ENCODE assay signal across 1 cellular context in genomic region chr6:10381133-10381829, GRCh38.
A peak's percentile ranks its signal among the peaks of the same experiment; 100 is the strongest.
TF ChIP-seq lines count a peak whose summit lies in the region.

No MANE protein-coding gene starts in this region.

TF ChIP-seq in H1, 55 proteins besides CTCF, POLR2A, EP300 and RAD21:
- TF ChIP-seq GTF2F1 (IDR thresholded peaks at IDR 0.05; ENCODE audit: borderline replicate concordance, low read depth, low read length) (no peak), MAX (IDR thresholded peaks at IDR 0.05) (peak; percentile 73), SP2 (IDR thresholded peaks at IDR 0.05; ENCODE audit: low read length) (no peak), SUZ12 (IDR thresholded peaks at IDR 0.05; ENCODE audit: low read length) (0 out of 2 replicates have a peak, but pooled peaks have one; percentile 54), RNF2 (IDR thresholded peaks at IDR 0.05; ENCODE audit: borderline replicate concordance, low read depth, low read length, missing control alignments, poor library complexity, severe bottlenecking) (peak; percentile 43), MAFK (IDR thresholded peaks at IDR 0.05; ENCODE audit: low read depth, low read length) (no peak), PHF8 (conservative IDR thresholded peaks at IDR 0.05; ENCODE audit: low read depth, low read length) (no peak), SIRT6 (IDR thresholded peaks at IDR 0.05; ENCODE audit: low read length) (no peak), RXRA (IDR thresholded peaks at IDR 0.05; ENCODE audit: insufficient read depth, low read depth, low read length) (no peak), TAF1 (IDR thresholded peaks at IDR 0.05; ENCODE audit: low read depth, low read length) (no peak), E2F6 (IDR thresholded peaks at IDR 0.05) (peak; percentile 87), ATF3 (IDR thresholded peaks at IDR 0.05; ENCODE audit: insufficient read depth, low read depth, low read length) (no peak), RBBP5 (IDR thresholded peaks at IDR 0.05; ENCODE audit: borderline replicate concordance, low read depth, low read length) (no peak), CBX5 (IDR thresholded peaks at IDR 0.05; ENCODE audit: low read depth, low read length) (no peak), HDAC6 (IDR thresholded peaks at IDR 0.05; ENCODE audit: low read depth, low read length) (no peak), SIN3A (conservative IDR thresholded peaks at IDR 0.05 in 1 of 2, IDR thresholded peaks at IDR 0.05 in 1 of 2; ENCODE audit: low read depth in 1 of 2, low read length in 2 of 2) (no peak), POLR2AphosphoS5 (IDR thresholded peaks at IDR 0.05; ENCODE audit: low read depth, low read length) (no peak), SRF (IDR thresholded peaks at IDR 0.05; ENCODE audit: low read depth, low read length) (no peak), USF2 (IDR thresholded peaks at IDR 0.05; ENCODE audit: low read length) (no peak), TCF12 (IDR thresholded peaks at IDR 0.05; ENCODE audit: low read depth, low read length) (no peak), EZH2 (IDR thresholded peaks at IDR 0.05; ENCODE audit: low read depth, low read length, severe bottlenecking) (peak; percentile 68), KDM4A (IDR thresholded peaks at IDR 0.05; ENCODE audit: low read depth, low read length, severe bottlenecking) (peak; percentile 35), CHD7 (IDR thresholded peaks at IDR 0.05; ENCODE audit: insufficient replicate concordance, low read length) (no peak), ATF2 (IDR thresholded peaks at IDR 0.05; ENCODE audit: low read length) (no peak), SP4 (IDR thresholded peaks at IDR 0.05; ENCODE audit: low read length) (no peak), CHD1 (IDR thresholded peaks at IDR 0.05; ENCODE audit: low read depth, low read length) (no peak), JUN (IDR thresholded peaks at IDR 0.05; ENCODE audit: low read depth, low read length) (no peak), CBX8 (IDR thresholded peaks at IDR 0.05; ENCODE audit: borderline replicate concordance, low read depth, low read length) (no peak), CHD2 (IDR thresholded peaks at IDR 0.05; ENCODE audit: low read length) (no peak), SAP30 (IDR thresholded peaks at IDR 0.05; ENCODE audit: insufficient read depth, insufficient replicate concordance, low read length) (no peak)
TF ChIP-seq in H1: peak in this region for 6.
